20 cellular contexts compared by ENCODE assay signal in the genomic region with DNA sequence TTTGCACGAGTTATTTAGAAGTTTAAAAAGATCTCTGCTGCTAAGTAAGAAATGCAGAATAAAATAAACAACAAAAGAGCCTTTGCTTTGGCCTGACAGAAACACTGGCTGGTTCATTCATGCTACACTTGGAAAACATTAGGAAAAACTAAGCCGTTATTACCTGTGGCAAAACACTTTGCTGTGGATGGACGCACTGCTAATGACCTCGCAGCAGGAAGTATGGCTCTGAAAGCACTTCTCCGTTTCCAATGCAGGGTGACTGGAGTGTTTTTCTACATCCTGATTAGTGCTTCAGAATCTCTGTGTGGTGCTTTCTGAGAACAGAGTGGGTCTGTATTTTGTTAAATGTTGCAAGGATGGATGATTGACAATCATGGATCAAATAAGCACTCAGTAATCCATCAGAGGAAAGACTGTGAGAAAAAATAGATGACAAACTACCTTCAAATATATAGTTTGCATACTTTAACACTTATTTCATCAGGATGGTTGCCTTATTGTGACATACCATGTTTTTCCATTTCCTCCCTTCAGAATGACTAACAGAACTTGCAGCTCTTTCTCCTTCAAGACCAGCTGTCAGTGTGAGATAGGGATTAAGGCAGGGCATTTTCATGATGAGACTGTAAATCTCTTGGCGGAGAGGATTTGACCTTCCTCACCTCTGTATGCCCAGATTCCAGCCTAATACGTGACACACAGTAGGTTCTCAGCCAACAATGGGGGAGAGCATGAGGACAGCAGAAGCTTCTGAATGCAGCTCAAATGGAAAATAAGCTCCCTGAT. TPM values are rescaled to one million over a fixed set of nuclear protein-coding genes. Genes with fewer than 3 reads are reported as not detected.
DNase-seq lines count a peak whose midpoint lies in the region; ATAC-seq, FAIRE-seq and TF ChIP-seq lines count a peak whose summit lies in the region.
"Had no signal": no experiment of that assay in that cellular context is flagged by ENCODE, and none has a peak within 500 bp of the region (broad histone marks: within the 10 kb centered on the region; RNA-seq: fewer than 3 reads in every experiment).

No MANE protein-coding gene starts in this region.

- no peaks in the 10 kb centered on the region for H3K79me2 ChIP-seq in H1 (ENCODE audit: control insufficient read depth in 1 of 2, insufficient read depth in 2 of 2, low read length in 2 of 2)

- H2BK5ac ChIP-seq in H1 (ENCODE audit: low read depth, low read length) = no peak overlapping the region

- H3K79me1 ChIP-seq in H1 (ENCODE audit: low read depth, low read length) = no peaks in the 10 kb centered on the region

- H3K4me2 ChIP-seq in H1 (ENCODE audit: insufficient read depth in 1 of 2, low read depth in 2 of 2, low read length in 2 of 2) = no peak overlapping the region

- peak overlapping the region; percentile 48; the same call in 1 of the 2 replicates for H2AFZ ChIP-seq in H1 (ENCODE audit: low read length)

- H2BK12ac ChIP-seq in H1 (ENCODE audit: low read depth, low read length) = no peak overlapping the region

- ATAC-seq in GM18498 (IDR thresholded peaks at IDR 0.05; ENCODE audit: unreplicated experiment) = no peak
- no peak for ATAC-seq in HG03520 (IDR thresholded peaks at IDR 0.05; ENCODE audit: unreplicated experiment)
- ATAC-seq: PC-3 had no signal

- H2AK5ac ChIP-seq in H1 (ENCODE audit: low read depth, low read length) = no peak overlapping the region

- H4K91ac ChIP-seq in H1 (replicated peaks; ENCODE audit: insufficient read length, low read length) = no peak overlapping the region

- no peak for FAIRE-seq in H1 (lab: Jason Lieb, UNC)
- FAIRE-seq: endothelial cell of umbilical vein, kidney had no signal

- CTCF ChIA-PET in H1 (lab: Charles Lee; ENCODE audit: partially characterized antibody) = interaction anchor here (0.5 to 2.7 kb wide), 6 partner anchors 8 to 584 kb away, joined by 3 to 11 read pairs (median 3); no protein-coding TSS in a partner anchor

- H4K5ac ChIP-seq in H1 (ENCODE audit: insufficient read length, low read depth, low read length) = no peak overlapping the region

- H3K9ac ChIP-seq in H1 (replicated peaks in 1 of 4; ENCODE audit: extremely low read depth in 1 of 4, low read depth in 3 of 4, low read length in 3 of 4) = no peak overlapping the region; a peak in 1 of 7 replicates

- no peak overlapping the region for H3K27ac ChIP-seq in H1 (ENCODE audit: low read depth, low read length)
- no peak overlapping the region for H3K27ac ChIP-seq in dorsolateral prefrontal cortex
- H3K27ac ChIP-seq: prostate gland, tibial artery had no signal

- H2BK20ac ChIP-seq in H1 (ENCODE audit: low read length) = no peak overlapping the region

- no peak for TF ChIP-seq POLR2A in H1 (IDR thresholded peaks at IDR 0.05; ENCODE audit: control extremely low read depth in 1 of 2, low read depth in 2 of 2, low read length in 2 of 2)

- whole genome bisulfite sequencing in H1 (ENCODE audit: extremely low coverage in 1 of 2, insufficient coverage in 1 of 2, insufficient read length in 1 of 2, insufficient replicate concordance in 2 of 2, low coverage in 1 of 2, low lambda C conversion rate in 2 of 2, missing lambda C conversion rate in 1 of 2), 2 experiments = 84% methylated on average over 7 of the region's 7 CpGs; no CpG with 5 or more reads in 1 of the 2 experiments

- H3K27me3 ChIP-seq in H1 (replicated peaks in 1 of 4; ENCODE audit: control insufficient read depth in 3 of 4, extremely low read depth in 1 of 4, insufficient read depth in 3 of 4, low read length in 3 of 4) = no peaks in the 10 kb centered on the region; a peak in 1 of 7 replicates
- H3K27me3 ChIP-seq in dorsolateral prefrontal cortex = peaks cover 0 to 8% (median 0%) of the 10 kb centered on the region in 45 donors
- H3K27me3 ChIP-seq: tibial artery had no signal

- no peaks in the 10 kb centered on the region for H3K4me1 ChIP-seq in H1 (replicated peaks in 1 of 4; ENCODE audit: control insufficient read depth in 3 of 4, insufficient read depth in 4 of 4, low read length in 3 of 4)
- H3K4me1 ChIP-seq: prostate gland, tibial artery had no signal

- no peak overlapping the region for H3K18ac ChIP-seq in H1 (ENCODE audit: extremely low read depth, low read length)

- no peak overlapping the region for H4K8ac ChIP-seq in H1 (ENCODE audit: extremely low read depth, insufficient read depth, low read length)

- POLR2A ChIA-PET in H1 (lab: Charles Lee; ENCODE audit: partially characterized antibody) = no interaction called here

- no peak for TF ChIP-seq EP300 in H1 (IDR thresholded peaks at IDR 0.05; ENCODE audit: borderline replicate concordance in 1 of 2, low read depth in 2 of 2, low read length in 2 of 2)

- no peaks in the 10 kb centered on the region for H3K9me3 ChIP-seq in H1 (ENCODE audit: insufficient read depth in 2 of 2, low read depth in 1 of 2, low read length in 1 of 2)
- H3K9me3 ChIP-seq: prostate gland, tibial artery had no signal

- intact Hi-C loops in dorsolateral prefrontal cortex (cut with DNase I) = no loop called here

- H3K4ac ChIP-seq in H1 (replicated peaks; ENCODE audit: insufficient read length, low read depth, low read length) = no peak overlapping the region

- H3K36me3 ChIP-seq in H1 (ENCODE audit: control insufficient read depth in 2 of 4, insufficient read depth in 4 of 4, low read length in 3 of 4) = no peaks in the 10 kb centered on the region
- H3K36me3 ChIP-seq: prostate gland, tibial artery had no signal

- H2BK120ac ChIP-seq in H1 (replicated peaks; ENCODE audit: low read depth, low read length) = no peak overlapping the region

- no peak overlapping the region for H3K14ac ChIP-seq in H1 (ENCODE audit: insufficient read length)

- H2BK15ac ChIP-seq in H1 (ENCODE audit: low read length) = no peak overlapping the region

- no peak for TF ChIP-seq RAD21 in H1 (IDR thresholded peaks at IDR 0.05 in 1 of 2, conservative IDR thresholded peaks at IDR 0.05 in 1 of 2; ENCODE audit: low read depth in 2 of 2, low read length in 2 of 2)

- no peaks in the 10 kb centered on the region for H3K23me2 ChIP-seq in H1 (ENCODE audit: low read depth, low read length)

- H3K56ac ChIP-seq in H1 (replicated peaks; ENCODE audit: insufficient read length, low read depth, low read length) = no peak overlapping the region

- no peaks in the 10 kb centered on the region for H4K20me1 ChIP-seq in H1 (replicated peaks in 1 of 2; ENCODE audit: control insufficient read depth in 1 of 2, insufficient read depth in 2 of 2, low read length in 2 of 2)

- no peak overlapping the region for H3K4me3 ChIP-seq in H1 (ENCODE audit: extremely low read depth in 1 of 4, insufficient read depth in 2 of 4, low read depth in 3 of 4, low read length in 4 of 4)
- no peak overlapping the region for H3K4me3 ChIP-seq in dorsolateral prefrontal cortex
- H3K4me3 ChIP-seq: prostate gland, tibial artery had no signal

- TF ChIP-seq CTCF in H1 (IDR thresholded peaks at IDR 0.05; ENCODE audit: control extremely low read depth in 1 of 3, insufficient read depth in 1 of 3, low read depth in 1 of 3, low read length in 3 of 3) (no peak), dorsolateral prefrontal cortex (IDR thresholded peaks at IDR 0.05 in 54 of 56, conservative IDR thresholded peaks at IDR 0.05 in 2 of 56; ENCODE audit: low read depth in 1 of 56, partially characterized antibody in 56 of 56) (no peak)

- DNase-seq in D341Med (ENCODE audit: low spot score) (peak; percentile 35), HT1080 (ENCODE audit: low read depth) (peak; percentile 75), NCI-H510A treated with DMSO at 0.1 percent for 48 hours (lab: John Stamatoyannopoulos, UW) (peak; percentile 78), H1 (ENCODE audit: low read depth in 1 of 2, low spot score in 2 of 2) (no peak), dorsolateral prefrontal cortex (no peak), NCI-H774 (lab: John Stamatoyannopoulos, UW) (no peak)
- DNase-seq: activated CD4-positive, CD25-positive, alpha-beta regulatory T cell treated with anti-CD3 and anti-CD28 coated beads, Interleukin-2, amount 50 U/mL, for 72 hours; Calu3; glutamatergic neuron; kidney; PC-3; stimulated activated CD4-positive, alpha-beta T cell treated with anti-CD3 and anti-CD28 coated beads, Interleukin-1b, Interleukin-23, amount 100 ng/mL, for 48 hours; T-helper 1 cell; tibial artery had no signal

- no peak overlapping the region for H3K23ac ChIP-seq in H1 (ENCODE audit: insufficient read length)

TF ChIP-seq in H1, 55 proteins besides CTCF, POLR2A, EP300 and RAD21 (continues in another document):
- TF ChIP-seq CREB1 (IDR thresholded peaks at IDR 0.05) (no peak), SP2 (IDR thresholded peaks at IDR 0.05; ENCODE audit: low read length) (no peak), HDAC6 (IDR thresholded peaks at IDR 0.05; ENCODE audit: low read depth, low read length) (no peak), ATF3 (IDR thresholded peaks at IDR 0.05; ENCODE audit: insufficient read depth, low read depth, low read length) (no peak), ZNF274 (IDR thresholded peaks at IDR 0.05; ENCODE audit: borderline replicate concordance, extremely low read depth, low read length) (no peak), RBBP5 (IDR thresholded peaks at IDR 0.05; ENCODE audit: borderline replicate concordance, low read depth, low read length) (no peak), GABPA (IDR thresholded peaks at IDR 0.05; ENCODE audit: borderline replicate concordance, insufficient read depth, low read length) (no peak), EZH2 (IDR thresholded peaks at IDR 0.05; ENCODE audit: low read depth, low read length, severe bottlenecking) (no peak), POLR2AphosphoS5 (IDR thresholded peaks at IDR 0.05; ENCODE audit: low read depth, low read length) (no peak), SIX5 (IDR thresholded peaks at IDR 0.05; ENCODE audit: low read depth, low read length) (no peak), BCL11A (IDR thresholded peaks at IDR 0.05; ENCODE audit: low read depth in 2 of 2, low read length in 2 of 2) (no peak), CHD2 (IDR thresholded peaks at IDR 0.05; ENCODE audit: low read length) (no peak)

RNA-seq across cellular contexts. Expression of gene LINC00305, which starts 38.0 kb away (rescaled TPM):
- total RNA-seq in HT1080 (2014; rRNA removed; shearing (Covaris generic)) = not detected in 2 replicates
- not detected in 2 replicates for polyA plus RNA-seq in HT1080 (2015; cell fraction: cytosol; rRNA removed)
- not detected in 2 replicates for polyA plus RNA-seq in HT1080 (2015; cell fraction: nucleus; rRNA removed)
- total RNA-seq in H1 (2021; fragmentation: NEBNext Ultra II Directional; extraction: Animal tissue kit (Norgen Biotek cat#: 25700)) = not detected in 2 replicates
- polyA plus RNA-seq in H1 (2011; rRNA removed) = not detected in 2 replicates
- polyA plus RNA-seq in H1 (2011; cell fraction: cytosol; rRNA removed) = not detected
- polyA plus RNA-seq in H1 (2011; cell fraction: nucleus; rRNA removed) = not detected
- not detected in 4 replicates for polyA plus RNA-seq in H1 (2012, experiment 1 of 2)
- not detected for polyA plus RNA-seq in H1 (2012, experiment 2 of 2)
- 0.06 TPM for polyA plus RNA-seq in H1 (2013, experiment 1 of 2)
- not detected for polyA plus RNA-seq in H1 (2013, experiment 2 of 2)
- not detected in 2 replicates for polyA minus RNA-seq in H1 (2011; rRNA and poly(A)+ RNA removed)
- polyA minus RNA-seq in H1 (2011; cell fraction: cytosol; rRNA and poly(A)+ RNA removed) = not detected
- polyA minus RNA-seq in H1 (2011; cell fraction: nucleus; rRNA and poly(A)+ RNA removed) = not detected
- total RNA-seq in dorsolateral prefrontal cortex = not detected
- total RNA-seq: Calu3, endothelial cell of umbilical vein, kidney, PC-3, prostate gland had no signal
- polyA plus RNA-seq: AG04450, endothelial cell of umbilical vein, IgD-negative memory B cell had no signal

Comparison
In these comparisons a context has a peak if more than half of its experiments do, and no peak if none do; other contexts are left out.
1. DNase-seq: peak in D341Med (single experiment), HT1080 (single experiment) and NCI-H510A treated with DMSO at 0.1 percent for 48 hours (single experiment); none in H1 (0 of 2), dorsolateral prefrontal cortex (0 of 10) and NCI-H774 (single experiment).